Comparison of ENCODE assay signal across 10 cellular contexts in the genomic region with DNA sequence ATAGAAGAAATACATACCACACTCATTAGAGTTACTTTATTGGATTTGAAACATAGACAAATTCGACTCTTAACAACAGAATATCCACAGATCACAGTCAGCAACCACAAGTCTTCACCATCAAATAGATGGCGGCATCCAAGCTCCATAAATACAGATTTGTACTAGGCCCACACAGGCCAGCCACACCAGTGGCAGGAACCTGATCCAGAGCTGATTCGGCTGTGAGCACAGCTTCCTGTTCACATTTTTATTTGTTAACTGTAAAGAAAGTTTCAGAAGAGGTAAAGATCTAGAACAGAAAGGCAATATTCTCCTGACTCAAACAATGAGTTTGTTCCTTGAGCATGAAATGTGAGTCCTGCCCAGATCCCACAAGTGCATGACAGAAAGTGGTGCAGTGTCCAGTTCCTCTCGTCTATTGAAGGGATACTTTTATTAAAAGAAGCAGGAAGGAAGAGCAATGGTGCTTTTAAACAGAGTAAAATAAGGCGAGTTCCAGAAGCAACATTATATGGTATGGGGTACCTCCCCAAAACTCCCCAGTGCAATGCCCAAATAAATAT.
DNase-seq lines count a peak whose midpoint lies in the region; ATAC-seq and TF ChIP-seq lines count a peak whose summit lies in the region.
"Had no signal": no experiment of that assay in that cellular context is flagged by ENCODE, and none has a peak within 500 bp of the region (broad histone marks: within the 10 kb centered on the region; RNA-seq: fewer than 3 reads in every experiment).

No MANE protein-coding gene starts in this region.

- H3K4me3 ChIP-seq in fibroblast of lung (replicated peaks in 1 of 4; ENCODE audit: control extremely low read depth in 1 of 4, insufficient read depth in 1 of 4, low read depth in 3 of 4, low read length in 4 of 4) (peak overlapping the region in 1 of 4 experiments; percentile 14), H7 (ENCODE audit: insufficient read depth, low read depth, low read length) (no peak overlapping the region)

- H3K9me3 ChIP-seq in fibroblast of lung (ENCODE audit: control insufficient read depth, insufficient read depth, low read depth, low read length), result no peaks in the 10 kb centered on the region

- no peaks in the 10 kb centered on the region for H3K27me3 ChIP-seq in fibroblast of lung (ENCODE audit: control insufficient read depth, insufficient read depth, low read length)
- H3K27me3 ChIP-seq in H7 (ENCODE audit: control insufficient read depth, insufficient read depth, low read length), result no peaks in the 10 kb centered on the region

- H3K4me2 ChIP-seq in fibroblast of lung (ENCODE audit: extremely low read depth, insufficient read depth, low read length), result peak overlapping the region; percentile 17

- H3K36me3 Mint-ChIP-seq in T-helper 2 cell treated with Interferon-gamma antibody and Interleukin-4, amounts not matched to agents 5 μg/mL and 100 μg/mL, for 36 hours (ENCODE audit: low read depth), result peaks cover 18% of the 10 kb centered on the region
- peaks cover 7% of the 10 kb centered on the region for H3K36me3 Mint-ChIP-seq in stimulated activated effector memory CD8-positive, alpha-beta T cell treated with anti-CD3 and anti-CD28 coated beads, Interleukin-12 subunit alpha, Interleukin-12 subunit beta, amount 100 ng/mL, for 72 hours
- H3K36me3 Mint-ChIP-seq in mesothelial cell of epicardium, result peaks cover 8% of the 10 kb centered on the region

- no peaks in the 10 kb centered on the region for H3K36me3 ChIP-seq in fibroblast of lung (ENCODE audit: control insufficient read depth, insufficient read depth, low read length)
- H3K36me3 ChIP-seq in H7 (replicated peaks; ENCODE audit: control insufficient read depth, insufficient read depth, low read length), result no peaks in the 10 kb centered on the region

- no peaks in the 10 kb centered on the region for H3K9me3 Mint-ChIP-seq in T-helper 2 cell treated with Interferon-gamma antibody and Interleukin-4, amounts not matched to agents 5 μg/mL and 100 μg/mL, for 36 hours
- H3K9me3 Mint-ChIP-seq in stimulated activated effector memory CD8-positive, alpha-beta T cell treated with anti-CD3 and anti-CD28 coated beads, Interleukin-12 subunit alpha, Interleukin-12 subunit beta, amount 100 ng/mL, for 72 hours, result no peaks in the 10 kb centered on the region
- no peaks in the 10 kb centered on the region for H3K9me3 Mint-ChIP-seq in mesothelial cell of epicardium

- H3K4me1 ChIP-seq in fibroblast of lung (ENCODE audit: control insufficient read depth, extremely low read depth, insufficient read depth, low read length), result no peaks in the 10 kb centered on the region

- H3K4me3 Mint-ChIP-seq in T-helper 2 cell treated with Interferon-gamma antibody and Interleukin-4, amounts not matched to agents 5 μg/mL and 100 μg/mL, for 36 hours, result no peak overlapping the region
- peak overlapping the region; percentile 36 for H3K4me3 Mint-ChIP-seq in stimulated activated effector memory CD8-positive, alpha-beta T cell treated with anti-CD3 and anti-CD28 coated beads, Interleukin-12 subunit alpha, Interleukin-12 subunit beta, amount 100 ng/mL, for 72 hours
- H3K4me3 Mint-ChIP-seq in mesothelial cell of epicardium, result no peak overlapping the region

- peak; percentile 42 for DNase-seq in activated CD4-positive, alpha-beta T cell treated with anti-CD3 and anti-CD28 coated beads for 48 hours
- no peak for DNase-seq in activated CD4-positive, alpha-beta T cell treated with anti-CD3 and anti-CD28 coated beads for 4 hours
- peak; percentile 22 for DNase-seq in T-helper 2 cell treated with Interferon-gamma antibody and Interleukin-4, amounts not matched to agents 5 μg/mL and 100 μg/mL, for 36 hours (ENCODE audit: low spot score)
- DNase-seq in fibroblast of lung (ENCODE audit: low read depth in 2 of 2) (no peak), mesothelial cell of epicardium (ENCODE audit: low spot score in 2 of 2, unreplicated experiment in 2 of 2) (no peak), H7 (no peak)
- no peak for DNase-seq in stimulated activated effector memory CD8-positive, alpha-beta T cell treated with anti-CD3 and anti-CD28 coated beads, Interleukin-12 subunit alpha, Interleukin-12 subunit beta, amount 100 ng/mL, for 72 hours (ENCODE audit: low spot score in 2 of 2)
- DNase-seq: activated gamma-delta T cell, KBM-7 had no signal

- no peak overlapping the region for H2AFZ ChIP-seq in fibroblast of lung (ENCODE audit: low read length)

- H3K4me1 Mint-ChIP-seq in T-helper 2 cell treated with Interferon-gamma antibody and Interleukin-4, amounts not matched to agents 5 μg/mL and 100 μg/mL, for 36 hours (ENCODE audit: low read depth), result peaks cover 47% of the 10 kb centered on the region
- H3K4me1 Mint-ChIP-seq in stimulated activated effector memory CD8-positive, alpha-beta T cell treated with anti-CD3 and anti-CD28 coated beads, Interleukin-12 subunit alpha, Interleukin-12 subunit beta, amount 100 ng/mL, for 72 hours, result peaks cover 20% of the 10 kb centered on the region
- peaks cover 32% of the 10 kb centered on the region for H3K4me1 Mint-ChIP-seq in mesothelial cell of epicardium

- H4K20me1 ChIP-seq in fibroblast of lung (ENCODE audit: control insufficient read depth, extremely low read depth, insufficient read depth, low read length), result no peaks in the 10 kb centered on the region

- no peak overlapping the region for H3K9ac ChIP-seq in fibroblast of lung (ENCODE audit: insufficient read depth, low read length)

- no peaks in the 10 kb centered on the region for H3K27me3 Mint-ChIP-seq in T-helper 2 cell treated with Interferon-gamma antibody and Interleukin-4, amounts not matched to agents 5 μg/mL and 100 μg/mL, for 36 hours (ENCODE audit: low read depth)
- no peaks in the 10 kb centered on the region for H3K27me3 Mint-ChIP-seq in mesothelial cell of epicardium (ENCODE audit: low read depth)

- no peak for ATAC-seq in stimulated activated effector memory CD8-positive, alpha-beta T cell treated with anti-CD3 and anti-CD28 coated beads, Interleukin-12 subunit alpha, Interleukin-12 subunit beta, amount 100 ng/mL, for 72 hours
- no peak for ATAC-seq in GM18861 (IDR thresholded peaks at IDR 0.05; ENCODE audit: unreplicated experiment)

- H3K27ac Mint-ChIP-seq in T-helper 2 cell treated with Interferon-gamma antibody and Interleukin-4, amounts not matched to agents 5 μg/mL and 100 μg/mL, for 36 hours, result no peak overlapping the region
- H3K27ac Mint-ChIP-seq in stimulated activated effector memory CD8-positive, alpha-beta T cell treated with anti-CD3 and anti-CD28 coated beads, Interleukin-12 subunit alpha, Interleukin-12 subunit beta, amount 100 ng/mL, for 72 hours, result peak overlapping the region; percentile 78
- no peak overlapping the region for H3K27ac Mint-ChIP-seq in mesothelial cell of epicardium

- H3K27ac ChIP-seq in fibroblast of lung (ENCODE audit: insufficient read depth, low read length), result no peak overlapping the region

- TF ChIP-seq CTCF in fibroblast of lung (conservative IDR thresholded peaks at IDR 0.05 in 1 of 2, IDR thresholded peaks at IDR 0.05 in 1 of 2; ENCODE audit: low read depth in 1 of 2, low read length in 2 of 2), result no peak
- no peak for TF ChIP-seq CTCF in mesothelial cell of epicardium (IDR thresholded peaks at IDR 0.05; ENCODE audit: unreplicated experiment)

- peaks cover 4% of the 10 kb centered on the region for H3K79me2 ChIP-seq in fibroblast of lung (ENCODE audit: control insufficient read depth, insufficient read depth, low read length)

Comparison
In these comparisons a context has a peak if more than half of its experiments do, and no peak if none do; other contexts are left out.
1. DNase-seq: peak in activated CD4-positive, alpha-beta T cell treated with anti-CD3 and anti-CD28 coated beads for 48 hours (single experiment) and T-helper 2 cell treated with Interferon-gamma antibody and Interleukin-4, amounts not matched to agents 5 μg/mL and 100 μg/mL, for 36 hours (single experiment); none in activated CD4-positive, alpha-beta T cell treated with anti-CD3 and anti-CD28 coated beads for 4 hours (0 of 2), fibroblast of lung (0 of 2), stimulated activated effector memory CD8-positive, alpha-beta T cell treated with anti-CD3 and anti-CD28 coated beads, Interleukin-12 subunit alpha, Interleukin-12 subunit beta, amount 100 ng/mL, for 72 hours (0 of 2), mesothelial cell of epicardium (0 of 2) and H7 (single experiment).